In genomic region chr2:84855730-84856129, GRCh38 we compare ENCODE assay signal across 14 cellular contexts. TPM values are rescaled to one million over a fixed set of nuclear protein-coding genes. Genes with fewer than 3 reads are reported as not detected.
DNase-seq lines count a peak whose midpoint lies in the region; ATAC-seq lines count a peak whose summit lies in the region.
"Had no signal": no experiment of that assay in that cellular context is flagged by ENCODE, and none has a peak within 500 bp of the region (broad histone marks: within the 10 kb centered on the region; RNA-seq: fewer than 3 reads in every experiment).

No MANE protein-coding gene starts in this region.

- H3K36me3 ChIP-seq in HUES6 (ENCODE audit: control insufficient read depth, insufficient read depth, low read length) = no peaks in the 10 kb centered on the region
- H3K36me3 ChIP-seq: uterus had no signal

- peak overlapping the region; percentile 61 for H3K4me3 Mint-ChIP-seq in activated CD4-positive, alpha-beta T cell treated with anti-CD3 and anti-CD28 coated beads, Interleukin-2, amount 10 ng/mL, durations not matched to agents 24 days and 14 days
- H3K4me3 Mint-ChIP-seq in activated naive CD8-positive, alpha-beta T cell = peak overlapping the region; percentile 84
- H3K4me3 Mint-ChIP-seq: nephron had no signal

- H3K9ac ChIP-seq in HUES6 (ENCODE audit: low read length) = peak overlapping the region; percentile 70

- peaks cover 27% of the 10 kb centered on the region for H3K4me1 ChIP-seq in HUES6 (ENCODE audit: control insufficient read depth, insufficient read depth, low read length)
- H3K4me1 ChIP-seq: uterus had no signal

- intact Hi-C loops in activated CD4-positive, alpha-beta T cell treated with anti-CD3 and anti-CD28 coated beads, Interleukin-2, amount 10 ng/mL, durations not matched to agents 24 days and 14 days (cut with micrococcal nuclease) = no loop called here

- H3K27ac ChIP-seq in HUES6 (ENCODE audit: low read depth, low read length) = peak overlapping the region; percentile 36; the same call in 1 of the 2 replicates
- H3K27ac ChIP-seq: uterus had no signal

- peaks cover 20% of the 10 kb centered on the region for H3K9me3 Mint-ChIP-seq in activated CD4-positive, alpha-beta T cell treated with anti-CD3 and anti-CD28 coated beads, Interleukin-2, amount 10 ng/mL, durations not matched to agents 24 days and 14 days
- peaks cover 12% of the 10 kb centered on the region for H3K9me3 Mint-ChIP-seq in activated naive CD8-positive, alpha-beta T cell (ENCODE audit: low read depth)

- DNase-seq in activated CD4-positive, alpha-beta T cell treated with anti-CD3 and anti-CD28 coated beads, Interleukin-2, amount 10 ng/mL, durations not matched to agents 24 days and 14 days = peak; percentile 71
- DNase-seq in activated CD4-positive, alpha-beta T cell treated with anti-CD3 and anti-CD28 coated beads for 4 hours = no peak
- DNase-seq in iPS-NIHi7 (ENCODE audit: extremely low spot score) (peak; percentile 65), HT-29 (ENCODE audit: low spot score) (no peak), mesenteric fat pad (ENCODE audit: low spot score) (no peak)
- DNase-seq: NCI-H2029, NCI-H524, OCI-M1, uterus had no signal

- no peak for ATAC-seq in GM19452 (IDR thresholded peaks at IDR 0.05; ENCODE audit: unreplicated experiment)
- ATAC-seq: K562 had no signal

- peaks cover 84% of the 10 kb centered on the region for H3K4me1 Mint-ChIP-seq in activated CD4-positive, alpha-beta T cell treated with anti-CD3 and anti-CD28 coated beads, Interleukin-2, amount 10 ng/mL, durations not matched to agents 24 days and 14 days
- H3K4me1 Mint-ChIP-seq in activated naive CD8-positive, alpha-beta T cell (ENCODE audit: low read depth) = peaks cover 94% of the 10 kb centered on the region
- H3K4me1 Mint-ChIP-seq: nephron had no signal

- H3K9me3 ChIP-seq in HUES6 (ENCODE audit: control insufficient read depth, insufficient read depth, low read depth, low read length) = peaks cover 13% of the 10 kb centered on the region
- H3K9me3 ChIP-seq: uterus had no signal

- H3K4me3 ChIP-seq in HUES6 (ENCODE audit: low read depth, low read length) = peak overlapping the region; percentile 29; the same call in 1 of the 2 replicates
- H3K4me3 ChIP-seq: K562, uterus had no signal

- H3K36me3 Mint-ChIP-seq in activated CD4-positive, alpha-beta T cell treated with anti-CD3 and anti-CD28 coated beads, Interleukin-2, amount 10 ng/mL, durations not matched to agents 24 days and 14 days (ENCODE audit: low read depth) = peaks cover 59% of the 10 kb centered on the region
- peaks cover 28% of the 10 kb centered on the region for H3K36me3 Mint-ChIP-seq in activated naive CD8-positive, alpha-beta T cell

- no peaks in the 10 kb centered on the region for H3K27me3 Mint-ChIP-seq in activated CD4-positive, alpha-beta T cell treated with anti-CD3 and anti-CD28 coated beads, Interleukin-2, amount 10 ng/mL, durations not matched to agents 24 days and 14 days
- no peaks in the 10 kb centered on the region for H3K27me3 Mint-ChIP-seq in activated naive CD8-positive, alpha-beta T cell

- peak overlapping the region; percentile 79 for H3K27ac Mint-ChIP-seq in activated CD4-positive, alpha-beta T cell treated with anti-CD3 and anti-CD28 coated beads, Interleukin-2, amount 10 ng/mL, durations not matched to agents 24 days and 14 days
- H3K27ac Mint-ChIP-seq in activated naive CD8-positive, alpha-beta T cell = peak overlapping the region; percentile 98
- H3K27ac Mint-ChIP-seq: nephron had no signal

- H3K27me3 ChIP-seq in HUES6 (ENCODE audit: control insufficient read depth, insufficient read depth, low read length) = peaks cover 35% of the 10 kb centered on the region
- H3K27me3 ChIP-seq: uterus had no signal

RNA-seq across cellular contexts. Expression of gene TRABD2A, which starts 25.2 kb away (rescaled TPM):
- 56.3 and 59.6 TPM in 2 replicates for total RNA-seq in activated CD4-positive, alpha-beta T cell treated with anti-CD3 and anti-CD28 coated beads, Interleukin-2, amount 10 ng/mL, durations not matched to agents 24 days and 14 days
- total RNA-seq in HT-29 (2014; rRNA removed; shearing (Covaris generic)) = 2.3 and 3.1 TPM in 2 replicates
- total RNA-seq in mesenteric fat pad = 6.3 TPM

RNA-seq across cellular contexts. Expression of gene TMSB10, which starts 49.7 kb away (rescaled TPM):
- 2,196 and 2,218 TPM in 2 replicates for total RNA-seq in activated CD4-positive, alpha-beta T cell treated with anti-CD3 and anti-CD28 coated beads, Interleukin-2, amount 10 ng/mL, durations not matched to agents 24 days and 14 days
- 4,823 and 6,107 TPM in 2 replicates for total RNA-seq in HT-29 (2014; rRNA removed; shearing (Covaris generic))
- 1,485 TPM for total RNA-seq in mesenteric fat pad

Comparison
In these comparisons a context has a peak if more than half of its experiments do, and no peak if none do; other contexts are left out.
1. DNase-seq: peak in activated CD4-positive, alpha-beta T cell treated with anti-CD3 and anti-CD28 coated beads, Interleukin-2, amount 10 ng/mL, durations not matched to agents 24 days and 14 days (single experiment) and iPS-NIHi7 (single experiment); none in activated CD4-positive, alpha-beta T cell treated with anti-CD3 and anti-CD28 coated beads for 4 hours (0 of 2), HT-29 (single experiment) and mesenteric fat pad (single experiment).